Comparison of ENCODE assay signal across 1 cellular context in genomic region chr3:30614943-30615342, GRCh38.
TF ChIP-seq lines count a peak whose summit lies in the region.

No MANE protein-coding gene starts in this region.

TF ChIP-seq in IMR-90, 13 proteins besides CTCF, POLR2A, EP300 and RAD21 (continued from another document):
- TF ChIP-seq ELK1 (IDR thresholded peaks at IDR 0.05; ENCODE audit: borderline replicate concordance, low read depth, low read length) (no peak), NFE2L2 (IDR thresholded peaks at IDR 0.05; ENCODE audit: low read depth, low read length) (no peak), RFX5 (IDR thresholded peaks at IDR 0.05; ENCODE audit: low read depth, low read length) (no peak), MAFK (IDR thresholded peaks at IDR 0.05; ENCODE audit: low read depth, low read length) (no peak), BHLHE40 (IDR thresholded peaks at IDR 0.05; ENCODE audit: low read depth, low read length) (no peak), MAZ (IDR thresholded peaks at IDR 0.05; ENCODE audit: borderline replicate concordance, low read depth, low read length) (no peak)
